ENCODE assay signal across 27 cellular contexts in the genomic region with DNA sequence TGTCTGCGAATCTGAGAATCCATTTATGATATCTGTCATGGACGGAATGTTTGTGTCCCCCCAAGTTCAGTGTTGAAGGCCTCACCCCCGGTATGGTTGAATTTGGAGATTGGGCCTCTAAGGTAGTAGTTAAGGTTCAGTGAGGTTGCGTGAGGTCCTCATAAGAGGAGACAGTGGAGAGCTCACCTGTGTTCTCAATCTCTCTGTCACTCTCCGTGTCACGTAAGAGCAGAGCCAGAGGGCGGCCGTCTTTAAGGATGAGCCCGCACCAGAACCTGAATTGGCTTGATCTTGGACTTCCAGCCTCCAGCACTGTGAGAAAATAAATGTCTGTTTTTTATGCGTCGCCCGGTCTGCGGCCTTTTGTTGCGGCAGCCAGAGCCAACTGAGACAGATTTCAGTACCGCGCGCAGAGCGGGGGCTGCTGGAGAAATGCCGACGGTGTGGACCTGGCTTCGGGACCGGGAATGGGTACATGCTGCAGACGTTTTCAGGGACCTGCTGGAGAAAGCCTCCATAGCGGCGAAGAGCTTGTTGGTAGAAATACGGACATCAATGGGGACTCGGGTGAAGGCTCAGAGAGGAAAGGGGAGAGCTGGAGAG.
"Had no signal": no experiment of that assay in that cellular context is flagged by ENCODE, and none has a peak within 500 bp of the region (broad histone marks: within the 10 kb centered on the region; RNA-seq: fewer than 3 reads in every experiment).

No MANE protein-coding gene starts in this region.

- ATAC-seq: naive thymus-derived CD4-positive, alpha-beta T cell; natural killer cell; psoas muscle; right cardiac atrium; right lobe of liver; stimulated activated effector memory CD8-positive, alpha-beta T cell treated with anti-CD3 and anti-CD28 coated beads, Interleukin-12 subunit alpha, Interleukin-12 subunit beta, amount 100 ng/mL, for 72 hours; stimulated activated naive B cell treated with anti-CD40 and anti-IgM and Interleukin-4, amounts not matched to agents 10 μg/mL and 1 μg/mL and 100 μg/mL, for 72 hours; stimulated activated naive CD8-positive, alpha-beta T cell treated with anti-CD3 and anti-CD28 coated beads, Interleukin-15, amount 100 ng/mL, for 72 hours; stimulated activated naive CD8-positive, alpha-beta T cell treated with anti-CD3 and anti-CD28 coated beads, Interleukin-15, Interleukin-2, amounts not matched to agents 100 U/mL and 50 U/mL, for 24 hours; upper lobe of right lung had no signal

- DNase-seq: naive thymus-derived CD4-positive, alpha-beta T cell; natural killer cell; occipital lobe; ovary; psoas muscle; right cardiac atrium; spleen; stimulated activated CD4-positive, alpha-beta T cell treated with anti-CD3 and anti-CD28 coated beads, Interleukin-12 subunit alpha, Interleukin-12 subunit beta, amount 100 ng/mL, for 4 hours; stimulated activated CD4-positive, alpha-beta T cell treated with anti-CD3 and anti-CD28 coated beads, Interleukin-2, amount 100 ng/mL, for 24 hours; stimulated activated CD4-positive, alpha-beta T cell treated with anti-CD3 and anti-CD28 coated beads, Interleukin-2, amount 100 ng/mL, for 48 hours; stimulated activated CD4-positive, alpha-beta T cell treated with anti-CD3 and anti-CD28 coated beads, Interleukin-4, amount 100 ng/mL, for 24 hours; stimulated activated naive B cell treated with anti-CD40 and anti-IgM and Interleukin-4, amounts not matched to agents 10 μg/mL and 1 μg/mL and 100 μg/mL, for 72 hours; stimulated activated naive CD8-positive, alpha-beta T cell treated with anti-CD3 and anti-CD28 coated beads, Interleukin-15, amount 100 ng/mL, for 72 hours; stimulated activated naive CD8-positive, alpha-beta T cell treated with anti-CD3 and anti-CD28 coated beads, Interleukin-15, Interleukin-2, amounts not matched to agents 100 U/mL and 50 U/mL, for 24 hours; substantia nigra; testis; tibial artery; transverse colon; upper lobe of right lung; uterus had no signal

- H3K4me3 ChIP-seq: neural progenitor cell, ovary, psoas muscle, right lobe of liver, skin epidermis, smooth muscle cell, spleen, suprapubic skin, testis, tibial artery, transverse colon, upper lobe of right lung, uterus had no signal

- H3K27ac ChIP-seq: neural progenitor cell, ovary, parathyroid adenoma, psoas muscle, right lobe of liver, skin epidermis, spleen, suprapubic skin, testis, tibial artery, transverse colon, upper lobe of right lung, uterus had no signal
